In the genomic region with DNA sequence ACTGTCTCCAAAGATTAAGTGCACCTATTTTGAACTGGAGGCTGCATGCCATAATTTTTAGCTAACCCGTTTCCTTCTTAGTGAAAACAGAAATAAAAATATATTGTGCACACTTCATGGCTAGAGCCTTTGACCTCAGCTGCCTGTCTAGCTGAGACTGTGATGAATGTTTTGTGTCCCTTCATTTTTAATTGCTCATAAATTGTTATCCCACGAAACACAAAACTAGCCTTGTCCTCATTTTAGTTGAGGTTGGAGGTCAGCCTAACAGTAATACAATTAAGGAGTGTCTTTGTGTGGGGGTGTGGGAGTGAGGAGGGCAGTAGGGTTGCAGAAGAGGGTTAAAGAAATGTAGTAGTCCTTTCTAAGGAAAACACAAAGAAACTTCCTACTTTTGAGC, we compare ENCODE assay signal across 19 cellular contexts.
DNase-seq lines count a peak whose midpoint lies in the region; TF ChIP-seq lines count a peak whose summit lies in the region.
"Had no signal": no experiment of that assay in that cellular context is flagged by ENCODE, and none has a peak within 500 bp of the region (broad histone marks: within the 10 kb centered on the region; RNA-seq: fewer than 3 reads in every experiment).

No MANE protein-coding gene starts in this region.

- no peaks in the 10 kb centered on the region for H3K27me3 ChIP-seq in neuronal stem cell (ENCODE audit: control insufficient read depth in 3 of 3, insufficient read depth in 3 of 3, low read depth in 1 of 3, low read length in 3 of 3)
- no peaks in the 10 kb centered on the region for H3K27me3 ChIP-seq in MM.1S (replicated peaks; ENCODE audit: insufficient read depth, low read length)
- no peaks in the 10 kb centered on the region for H3K27me3 ChIP-seq in Caco-2 (replicated peaks; ENCODE audit: control insufficient read depth, insufficient read depth, low read length)
- H3K27me3 ChIP-seq: BLaER1 had no signal

- no TSS peak for BruUV-seq in Caco-2 (replicated peaks; lab: Mats Ljungman, UMichigan)

- H2BK120ac ChIP-seq in neuronal stem cell (ENCODE audit: low read depth, low read length), result no peak overlapping the region

- WGBS in neuronal stem cell (ENCODE audit: extremely low coverage in 2 of 2, insufficient read length in 2 of 2, insufficient replicate concordance in 1 of 2), 2 donors, result no CpG with 5 or more reads among the region's 2 CpGs

- H3K79me2 ChIP-seq in MM.1S (ENCODE audit: low read length), result no peaks in the 10 kb centered on the region

- H3F3A ChIP-seq in MM.1S (ENCODE audit: insufficient read depth, low read length), result no peaks in the 10 kb centered on the region

- H3K4me3 ChIP-seq in neuronal stem cell (ENCODE audit: low read length in 2 of 2), result no peak overlapping the region
- no peak overlapping the region for H3K4me3 ChIP-seq in MM.1S (ENCODE audit: low read length)
- no peak overlapping the region for H3K4me3 ChIP-seq in coronary artery
- no peak overlapping the region for H3K4me3 ChIP-seq in Caco-2 (ENCODE audit: low read depth, low read length)
- H3K4me3 ChIP-seq: BLaER1, GM12878, HAP-1 had no signal

- POLR2A ChIA-PET in Caco-2 (lab: Charles Lee), result no interaction called here

- no peak overlapping the region for H3K4me3 Mint-ChIP-seq in Caco-2 (ENCODE audit: unreplicated experiment)
- H3K4me3 Mint-ChIP-seq: CD14-positive monocyte; CD4-positive, alpha-beta memory T cell; IgD-negative memory B cell had no signal

- no peaks in the 10 kb centered on the region for H3K9me3 Mint-ChIP-seq in Caco-2 (ENCODE audit: unreplicated experiment)
- H3K9me3 Mint-ChIP-seq: CD14-positive monocyte had no signal

- in situ Hi-C loops in SK-MEL-5 (cut with HindIII; ENCODE audit: low pct_unique_long_range_greater_than_20kb, low sequenced_read_pairs), result no loop called here

- TF ChIP-seq CTCF in MM.1S (IDR thresholded peaks at IDR 0.05; ENCODE audit: low read length) (no peak), coronary artery (IDR thresholded peaks at IDR 0.05) (no peak), Caco-2 (IDR thresholded peaks at IDR 0.05; ENCODE audit: insufficient read depth in 1 of 2, low read depth in 1 of 2, low read length in 1 of 2, severe bottlenecking in 1 of 2, unreplicated experiment in 1 of 2) (no peak)

- H3K9me3 ChIP-seq in neuronal stem cell (replicated peaks in 1 of 2; ENCODE audit: control insufficient read depth in 2 of 2, insufficient read depth in 1 of 2, low read depth in 1 of 2, low read length in 2 of 2) (no peaks in the 10 kb centered on the region), MM.1S (replicated peaks; ENCODE audit: insufficient read depth, low read length) (no peaks in the 10 kb centered on the region), Caco-2 (no peaks in the 10 kb centered on the region)
- H3K9me3 ChIP-seq: BLaER1, HAP-1 had no signal

- H3K4me1 Mint-ChIP-seq in Caco-2 (ENCODE audit: low read depth, unreplicated experiment), result no peaks in the 10 kb centered on the region
- H3K4me1 Mint-ChIP-seq: CD14-positive monocyte; CD4-positive, alpha-beta memory T cell; IgD-negative memory B cell had no signal

- H2BK5ac ChIP-seq in neuronal stem cell (ENCODE audit: low read length), result no peak overlapping the region

- H3K4me2 ChIP-seq in neuronal stem cell (ENCODE audit: insufficient read depth, low read length, poor library complexity, severe bottlenecking) (no peak overlapping the region), MM.1S (ENCODE audit: low read depth, low read length) (no peak overlapping the region)
- H3K4me2 ChIP-seq: BLaER1 had no signal

- no peak overlapping the region for H2AK5ac ChIP-seq in neuronal stem cell (ENCODE audit: low read depth, low read length)

- no peak overlapping the region for H3K23ac ChIP-seq in neuronal stem cell (ENCODE audit: low read depth, low read length, poor library complexity)

- H2BK15ac ChIP-seq in neuronal stem cell (ENCODE audit: low read length), result no peak overlapping the region

- no peak overlapping the region for H4K91ac ChIP-seq in neuronal stem cell (ENCODE audit: low read depth, low read length, poor library complexity)

- no peak overlapping the region for H3K4ac ChIP-seq in neuronal stem cell (ENCODE audit: low read length)

- H3K36me3 ChIP-seq in neuronal stem cell (replicated peaks in 1 of 2; ENCODE audit: control insufficient read depth in 2 of 2, insufficient read depth in 2 of 2, low read length in 2 of 2) (no peaks in the 10 kb centered on the region), MM.1S (replicated peaks; ENCODE audit: insufficient read depth, low read length) (no peaks in the 10 kb centered on the region), Caco-2 (ENCODE audit: control insufficient read depth, insufficient read depth, low read length) (no peaks in the 10 kb centered on the region)
- H3K36me3 ChIP-seq: BLaER1, HAP-1 had no signal

- H4K20me1 ChIP-seq in MM.1S (ENCODE audit: insufficient read depth, low read length), result no peaks in the 10 kb centered on the region
- H4K20me1 ChIP-seq: BLaER1 had no signal

- intact Hi-C loops in Caco-2 (cut with micrococcal nuclease; ENCODE audit: unreplicated experiment), result no loop called here

- DNase-seq in COLO829 (ENCODE audit: low spot score), result peak; percentile 40
- DNase-seq in SK-MEL-5 (ENCODE audit: low read depth, low spot score), result peak; percentile 0
- peak; percentile 78 for DNase-seq in left kidney (ENCODE audit: low read depth, low spot score)
- no peak for DNase-seq in neuronal stem cell (ENCODE audit: low spot score)
- no peak for DNase-seq in MM.1S
- DNase-seq in coronary artery (ENCODE audit: low spot score), result no peak
- no peak for DNase-seq in NCI-H187 treated with DMSO at 0.1 percent for 48 hours (lab: John Stamatoyannopoulos, UW)
- no peak for DNase-seq in Caco-2
- DNase-seq: 8988T; CD4-positive, alpha-beta memory T cell; DMS 273 treated with DMSO at 0.1 percent for 48 hours; DND-41; EL had no signal

- H3K36me3 Mint-ChIP-seq in Caco-2 (ENCODE audit: insufficient read depth, unreplicated experiment), result no peaks in the 10 kb centered on the region
- H3K36me3 Mint-ChIP-seq: CD14-positive monocyte; CD4-positive, alpha-beta memory T cell; IgD-negative memory B cell had no signal

- no peak overlapping the region for H2BK12ac ChIP-seq in neuronal stem cell (ENCODE audit: low read length)

- H3K18ac ChIP-seq in neuronal stem cell (ENCODE audit: low read length), result no peak overlapping the region

- H3K9me2 ChIP-seq in MM.1S (replicated peaks; ENCODE audit: insufficient read depth, low read length), result no peaks in the 10 kb centered on the region

- no peaks in the 10 kb centered on the region for H3K79me1 ChIP-seq in neuronal stem cell (ENCODE audit: low read depth, low read length)

- no peak overlapping the region for H4K8ac ChIP-seq in neuronal stem cell (ENCODE audit: low read depth, low read length)

- peaks cover 5 to 21% of the 10 kb centered on the region in 2 donors for H3K4me1 ChIP-seq in neuronal stem cell (ENCODE audit: control insufficient read depth in 2 of 2, insufficient read depth in 1 of 2, low read depth in 1 of 2, low read length in 2 of 2)
- H3K4me1 ChIP-seq in MM.1S (ENCODE audit: low read length), result no peaks in the 10 kb centered on the region
- no peaks in the 10 kb centered on the region for H3K4me1 ChIP-seq in Caco-2
- H3K4me1 ChIP-seq: BLaER1 had no signal

- no peak overlapping the region for H3K14ac ChIP-seq in neuronal stem cell (ENCODE audit: low read length)

- no peak overlapping the region for H3K27ac ChIP-seq in neuronal stem cell (replicated peaks; ENCODE audit: low read length)
- no peak overlapping the region for H3K27ac ChIP-seq in MM.1S (ENCODE audit: low read length)
- no peak overlapping the region for H3K27ac ChIP-seq in coronary artery
- H3K27ac ChIP-seq: BLaER1, HL-60 had no signal

- H2AFZ ChIP-seq in neuronal stem cell (ENCODE audit: low read length) (peak overlapping the region; percentile 9), MM.1S (ENCODE audit: low read length) (no peak overlapping the region)

- peaks cover 6% of the 10 kb centered on the region for H3K27me3 Mint-ChIP-seq in Caco-2 (ENCODE audit: insufficient read depth, unreplicated experiment)
- H3K27me3 Mint-ChIP-seq: IgD-negative memory B cell had no signal

- no peak overlapping the region for H3K27ac Mint-ChIP-seq in Caco-2 (ENCODE audit: unreplicated experiment)
- H3K27ac Mint-ChIP-seq: CD14-positive monocyte; CD4-positive, alpha-beta memory T cell; IgD-negative memory B cell had no signal

- no peak overlapping the region for H3K9ac ChIP-seq in neuronal stem cell (ENCODE audit: low read depth, low read length, poor library complexity)
- H3K9ac ChIP-seq in MM.1S (ENCODE audit: low read length), result no peak overlapping the region
- H3K9ac ChIP-seq: BLaER1 had no signal

- CTCF ChIA-PET in Caco-2 (lab: Charles Lee), result no interaction called here

Comparison
In these comparisons a context has a peak if more than half of its experiments do, and no peak if none do; other contexts are left out.
1. DNase-seq: peak in COLO829 (single experiment), SK-MEL-5 (single experiment) and left kidney (single experiment); none in neuronal stem cell (single experiment), MM.1S (single experiment), coronary artery (single experiment), NCI-H187 treated with DMSO at 0.1 percent for 48 hours (single experiment) and Caco-2 (0 of 2).